Comparison of ENCODE assay signal across 25 cellular contexts in the genomic region with DNA sequence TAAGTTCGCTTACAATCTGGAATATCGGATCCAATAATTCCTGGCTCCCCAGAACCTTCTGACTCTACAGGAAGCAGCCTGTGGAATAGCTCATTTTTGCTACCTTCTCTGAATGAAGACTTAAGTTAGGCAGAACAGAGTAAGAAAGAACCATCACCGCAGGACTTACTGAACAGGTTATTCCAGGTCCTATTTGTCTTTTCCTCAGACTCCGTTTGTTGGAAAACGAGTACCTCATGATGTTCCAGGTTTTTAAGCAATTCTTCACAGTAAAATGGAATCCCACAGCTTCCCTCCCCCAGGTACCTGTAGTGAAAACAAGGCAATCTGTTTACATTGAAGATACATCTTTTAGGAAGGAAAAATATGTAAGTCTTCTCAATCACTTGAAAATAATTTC. TPM values are rescaled to one million over a fixed set of nuclear protein-coding genes. Genes with fewer than 3 reads are reported as not detected.
"Had no signal": no experiment of that assay in that cellular context is flagged by ENCODE, and none has a peak within 500 bp of the region (broad histone marks: within the 10 kb centered on the region; RNA-seq: fewer than 3 reads in every experiment).

No MANE protein-coding gene starts in this region.

- H3K27ac Mint-ChIP-seq: naive thymus-derived CD4-positive, alpha-beta T cell; nephron progenitor cell; stimulated activated effector memory CD8-positive, alpha-beta T cell treated with anti-CD3 and anti-CD28 coated beads, Interleukin-12 subunit alpha, Interleukin-12 subunit beta, amount 100 ng/mL, for 72 hours had no signal

- H3K9ac ChIP-seq: parathyroid adenoma had no signal

- H3K79me2 ChIP-seq: parathyroid adenoma had no signal

- H3K4me3 Mint-ChIP-seq: nephron progenitor cell; stimulated activated effector memory CD8-positive, alpha-beta T cell treated with anti-CD3 and anti-CD28 coated beads, Interleukin-12 subunit alpha, Interleukin-12 subunit beta, amount 100 ng/mL, for 72 hours had no signal

- H2AFZ ChIP-seq: parathyroid adenoma had no signal

- H3K27me3 ChIP-seq: dorsolateral prefrontal cortex, esophagus muscularis mucosa, gastrocnemius medialis, right lobe of liver, suprapubic skin, thyroid gland, upper lobe of left lung, uterus had no signal

- H3K36me3 Mint-ChIP-seq: stimulated activated effector memory CD8-positive, alpha-beta T cell treated with anti-CD3 and anti-CD28 coated beads, Interleukin-12 subunit alpha, Interleukin-12 subunit beta, amount 100 ng/mL, for 72 hours had no signal

- H3K9me3 Mint-ChIP-seq: naive thymus-derived CD4-positive, alpha-beta T cell; nephron progenitor cell; stimulated activated effector memory CD8-positive, alpha-beta T cell treated with anti-CD3 and anti-CD28 coated beads, Interleukin-12 subunit alpha, Interleukin-12 subunit beta, amount 100 ng/mL, for 72 hours had no signal

- H3K4me1 Mint-ChIP-seq: stimulated activated effector memory CD8-positive, alpha-beta T cell treated with anti-CD3 and anti-CD28 coated beads, Interleukin-12 subunit alpha, Interleukin-12 subunit beta, amount 100 ng/mL, for 72 hours had no signal

- H3K4me3 ChIP-seq: dorsolateral prefrontal cortex, esophagus muscularis mucosa, gastrocnemius medialis, psoas muscle, right lobe of liver, suprapubic skin, thyroid gland, upper lobe of left lung, uterus had no signal

- DNase-seq: cortex of kidney; dorsolateral prefrontal cortex; effector memory CD4-positive, alpha-beta T cell; gastrocnemius medialis; left colon; left ventricle myocardium superior; naive thymus-derived CD4-positive, alpha-beta T cell; nephron progenitor cell; psoas muscle; retina; right lobe of liver; stimulated activated CD4-positive, alpha-beta T cell treated with anti-CD3 and anti-CD28 coated beads, Interleukin-4, amount 100 ng/mL, for 1 hour; stimulated activated CD8-positive, alpha-beta memory T cell treated with anti-CD3 and anti-CD28 coated beads, Interleukin-4, amount 100 ng/mL, for 48 hours; stimulated activated naive CD8-positive, alpha-beta T cell treated with anti-CD3 and anti-CD28 coated beads, Interleukin-15, Interleukin-2, amounts not matched to agents 100 U/mL and 50 U/mL, for 24 hours; thyroid gland; uterus had no signal

- H3K27ac ChIP-seq: dorsolateral prefrontal cortex, epithelial cell of prostate, esophagus muscularis mucosa, gastrocnemius medialis, parathyroid adenoma, psoas muscle, right lobe of liver, suprapubic skin, thyroid gland, upper lobe of left lung, uterus had no signal

- H3K36me3 ChIP-seq: esophagus muscularis mucosa, gastrocnemius medialis, suprapubic skin, thyroid gland, upper lobe of left lung, uterus had no signal

- H3K4me1 ChIP-seq: esophagus muscularis mucosa, gastrocnemius medialis, parathyroid adenoma, psoas muscle, right lobe of liver, suprapubic skin, thyroid gland, upper lobe of left lung, uterus had no signal

- H3K9me3 ChIP-seq: esophagus muscularis mucosa, gastrocnemius medialis, psoas muscle, right lobe of liver, suprapubic skin, thyroid gland, upper lobe of left lung, uterus had no signal

RNA-seq across cellular contexts. Expression of a gene that starts 59.8 kb away (rescaled TPM):
- total RNA-seq: kidney epithelial cell, lung microvascular endothelial cell, mononuclear cell, suprapubic skin had no signal
